ENCODE assay signal across 8 cellular contexts in genomic region chr2:160408575-160409291, GRCh38.
A peak's percentile ranks its signal among the peaks of the same experiment; 100 is the strongest.
DNase-seq lines count a peak whose midpoint lies in the region; ATAC-seq, FAIRE-seq and TF ChIP-seq lines count a peak whose summit lies in the region.

No MANE protein-coding gene starts in this region.

- H3K4me1 ChIP-seq in lower lobe of right lung (peaks cover 62% of the 10 kb centered on the region), tibial nerve (peaks cover 0 to 65% (median 34%) of the 10 kb centered on the region in 4 donors), small intestine (ENCODE audit: control insufficient read depth in 2 of 2, insufficient read depth in 1 of 2, low read depth in 1 of 2, low read length in 1 of 2) (peaks cover 0 to 13% of the 10 kb centered on the region in 2 donors)

- ATAC-seq in lower lobe of right lung (no peak), HG03442 (IDR thresholded peaks at IDR 0.05; ENCODE audit: unreplicated experiment) (no peak), HG03280 (IDR thresholded peaks at IDR 0.05; ENCODE audit: unreplicated experiment) (no peak)

- no peak for TF ChIP-seq POLR2A in tibial nerve (IDR thresholded peaks at IDR 0.05)

- peak overlapping the region; percentile 98 for H3K27ac ChIP-seq in lower lobe of right lung
- peak overlapping the region; percentile 65 to 97 (median 78) for H3K27ac ChIP-seq in tibial nerve
- peak overlapping the region in 1 of 2 donors; percentile 81 for H3K27ac ChIP-seq in small intestine (ENCODE audit: low read depth in 1 of 2, low read length in 1 of 2)

- no peaks in the 10 kb centered on the region for H3K36me3 Mint-ChIP-seq in activated naive CD4-positive, alpha-beta T cell treated with anti-CD3 and anti-CD28 coated beads for 36 hours (ENCODE audit: low read depth)

- TF ChIP-seq CTCF in cardiac fibroblast (IDR thresholded peaks at IDR 0.05; ENCODE audit: low read depth, low read length) (peak; percentile 13), lower lobe of right lung (IDR thresholded peaks at IDR 0.05) (no peak), tibial nerve (IDR thresholded peaks at IDR 0.05) (peak in 2 of 5 experiments; percentile 22 to 38)

- CTCF ChIA-PET in activated naive CD4-positive, alpha-beta T cell treated with anti-CD3 and anti-CD28 coated beads for 36 hours (lab: Charles Lee), result interaction anchor here (1.2 kb wide), 1 partner anchor 52 kb away, joined by 3 read pairs; no protein-coding TSS in a partner anchor

- H3K4me3 Mint-ChIP-seq in activated naive CD4-positive, alpha-beta T cell treated with anti-CD3 and anti-CD28 coated beads for 36 hours, result peak overlapping the region; percentile 76

- peak overlapping the region; percentile 76 for H3K27ac Mint-ChIP-seq in activated naive CD4-positive, alpha-beta T cell treated with anti-CD3 and anti-CD28 coated beads for 36 hours

- H3K27me3 Mint-ChIP-seq in activated naive CD4-positive, alpha-beta T cell treated with anti-CD3 and anti-CD28 coated beads for 36 hours (ENCODE audit: low read depth), result no peaks in the 10 kb centered on the region

- H3K27me3 ChIP-seq in lower lobe of right lung (ENCODE audit: low read depth) (no peaks in the 10 kb centered on the region), tibial nerve (no peaks in the 10 kb centered on the region), small intestine (ENCODE audit: control insufficient read depth in 2 of 2, insufficient read depth in 2 of 2, low read length in 2 of 2) (no peaks in the 10 kb centered on the region)

- peaks cover 69% of the 10 kb centered on the region for H3K4me1 Mint-ChIP-seq in activated naive CD4-positive, alpha-beta T cell treated with anti-CD3 and anti-CD28 coated beads for 36 hours (ENCODE audit: low read depth)

- FAIRE-seq in small intestine (lab: Jason Lieb, UNC), result no peak

- H3K9me3 ChIP-seq in lower lobe of right lung (no peaks in the 10 kb centered on the region), tibial nerve (no peaks in the 10 kb centered on the region), small intestine (ENCODE audit: control insufficient read depth, low read depth) (no peaks in the 10 kb centered on the region)

- 54 to 69% methylated on average over 16 of the region's 16 CpGs for WGBS in tibial nerve, 2 donors
- WGBS in small intestine, 3 donors, result 70 to 83% (median 82%) methylated on average over 16 of the region's 16 CpGs

- intact Hi-C loops in activated naive CD4-positive, alpha-beta T cell treated with anti-CD3 and anti-CD28 coated beads for 36 hours (cut with micrococcal nuclease), result loop anchor here (5.0 kb wide), 2 partner anchors 141 to 729 kb away; no protein-coding TSS in a partner anchor
- intact Hi-C loops in lower lobe of right lung (cut with DNase I), result no loop called here

- H3K4me3 ChIP-seq in cardiac fibroblast (replicated peaks in 1 of 2; ENCODE audit: low read depth in 2 of 2, low read length in 2 of 2), result peak overlapping the region; percentile 33 to 51
- H3K4me3 ChIP-seq in lower lobe of right lung, result peak overlapping the region; percentile 89
- peak overlapping the region in 1 of 4 donors; percentile 93 for H3K4me3 ChIP-seq in tibial nerve
- H3K4me3 ChIP-seq in small intestine (ENCODE audit: low read depth in 1 of 2, low read length in 2 of 2), result no peak overlapping the region

- H3K36me3 ChIP-seq in lower lobe of right lung (no peaks in the 10 kb centered on the region), tibial nerve (no peaks in the 10 kb centered on the region), small intestine (ENCODE audit: control insufficient read depth in 2 of 2, insufficient read depth in 2 of 2, low read length in 2 of 2) (no peaks in the 10 kb centered on the region)

- H3K9me3 Mint-ChIP-seq in activated naive CD4-positive, alpha-beta T cell treated with anti-CD3 and anti-CD28 coated beads for 36 hours, result no peaks in the 10 kb centered on the region

- no peak for TF ChIP-seq EP300 in tibial nerve (IDR thresholded peaks at IDR 0.05)

- no peak for DNase-seq in activated naive CD4-positive, alpha-beta T cell treated with anti-CD3 and anti-CD28 coated beads for 36 hours
- no peak for DNase-seq in activated naive CD4-positive, alpha-beta T cell treated with Interleukin-2 at 50 U/mL for 16 hours
- peak in 1 of 2 donors; percentile 38 for DNase-seq in cardiac fibroblast (ENCODE audit: low read depth in 2 of 2)
- DNase-seq in lower lobe of right lung, result no peak
- no peak for DNase-seq in tibial nerve (ENCODE audit: low spot score in 2 of 2)
- no peak for DNase-seq in small intestine

Comparison
In these comparisons a context has a peak if more than half of its experiments do, and no peak if none do; other contexts are left out.
1. H3K4me3 ChIP-seq: peak in cardiac fibroblast (2 of 2) and lower lobe of right lung (single experiment); none in small intestine (0 of 2).